In genomic region chr7:51540906-51541305, GRCh38 we compare ENCODE assay signal across 3 cellular contexts.
DNase-seq lines count a peak whose midpoint lies in the region; ATAC-seq and TF ChIP-seq lines count a peak whose summit lies in the region.
"Not testable (repeated sequence)": the region's sequence is repeated elsewhere in the genome, so short reads cannot be mapped to it uniquely, and the experiment has no call there.

No MANE protein-coding gene starts in this region.

- intact Hi-C loops in Caco-2 (cut with micrococcal nuclease; ENCODE audit: unreplicated experiment); left colon (cut with DNase I, micrococcal nuclease); mucosa of descending colon (cut with DNase I, micrococcal nuclease): not testable (repeated sequence)

- H3K9me3 ChIP-seq in Caco-2, mucosa of descending colon: not testable (repeated sequence)

- H3K27ac Mint-ChIP-seq in Caco-2 (ENCODE audit: unreplicated experiment), result peak overlapping the region; percentile 46

- H3K36me3 ChIP-seq in Caco-2 (ENCODE audit: control insufficient read depth, insufficient read depth, low read length); mucosa of descending colon (ENCODE audit: low read depth): not testable (repeated sequence)

- not testable (repeated sequence) for H3K27me3 ChIP-seq in Caco-2 (replicated peaks; ENCODE audit: control insufficient read depth, insufficient read depth, low read length)

- H3K4me1 ChIP-seq in Caco-2; mucosa of descending colon (ENCODE audit: low read depth): not testable (repeated sequence)

- H3K4me1 Mint-ChIP-seq in Caco-2 (ENCODE audit: low read depth, unreplicated experiment), result not testable (repeated sequence)

- not testable (repeated sequence) for DNase-seq in Caco-2, left colon, mucosa of descending colon

- CTCF ChIA-PET in Caco-2 (lab: Charles Lee), result not testable (repeated sequence)

- not testable (repeated sequence) for BruUV-seq in Caco-2 (replicated peaks; lab: Mats Ljungman, UMichigan)

- peaks cover 23% of the 10 kb centered on the region for H3K9me3 Mint-ChIP-seq in Caco-2 (ENCODE audit: unreplicated experiment)

- not testable (repeated sequence) for H3K4me3 Mint-ChIP-seq in Caco-2 (ENCODE audit: unreplicated experiment)

- not testable (repeated sequence) for TF ChIP-seq CTCF in Caco-2 (IDR thresholded peaks at IDR 0.05; ENCODE audit: insufficient read depth in 1 of 2, low read depth in 1 of 2, low read length in 1 of 2, severe bottlenecking in 1 of 2, unreplicated experiment in 1 of 2); mucosa of descending colon (IDR thresholded peaks at IDR 0.05)

- peak; percentile 74 for ATAC-seq in left colon
- ATAC-seq in mucosa of descending colon, result peak; percentile 65

- POLR2A ChIA-PET in Caco-2 (lab: Charles Lee), result not testable (repeated sequence)

- not testable (repeated sequence) for H3K27me3 Mint-ChIP-seq in Caco-2 (ENCODE audit: insufficient read depth, unreplicated experiment)

- not testable (repeated sequence) for H3K36me3 Mint-ChIP-seq in Caco-2 (ENCODE audit: insufficient read depth, unreplicated experiment)

- H3K4me3 ChIP-seq in Caco-2 (ENCODE audit: low read depth, low read length); mucosa of descending colon: not testable (repeated sequence)
